Comparison of ENCODE assay signal across 14 cellular contexts in the genomic region with DNA sequence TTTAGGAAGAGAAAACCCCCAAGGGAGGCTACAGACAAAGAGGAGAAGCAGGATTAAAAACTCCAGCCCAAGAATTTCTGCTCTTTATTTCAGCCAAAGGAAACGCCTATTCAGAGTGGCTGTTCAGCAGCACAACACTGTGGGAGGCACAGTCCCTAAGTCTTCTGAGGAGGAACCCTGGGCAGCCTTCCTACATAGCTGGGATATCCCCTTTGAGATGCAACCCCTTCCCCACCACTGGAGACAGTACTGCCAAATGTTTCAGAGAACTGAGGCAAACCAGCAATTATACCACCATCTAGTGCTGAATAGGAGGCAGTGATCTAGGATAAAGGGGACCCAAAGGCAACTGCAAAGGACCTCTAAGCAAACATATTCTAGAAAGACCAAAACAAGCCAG.
DNase-seq lines count a peak whose midpoint lies in the region; ATAC-seq and TF ChIP-seq lines count a peak whose summit lies in the region.
"Had no signal": no experiment of that assay in that cellular context is flagged by ENCODE, and none has a peak within 500 bp of the region (broad histone marks: within the 10 kb centered on the region; RNA-seq: fewer than 3 reads in every experiment).

No MANE protein-coding gene starts in this region.

- peaks cover 93% of the 10 kb centered on the region for H3K36me3 Mint-ChIP-seq in activated T-helper 17 cell treated with anti-CD3 and anti-CD28 coated beads, Interleukin-2, amount 50 U/mL, for 72 hours (ENCODE audit: low read depth)

- H3K9me3 ChIP-seq in gastroesophageal sphincter, result peaks cover 0 to 23% (median 4%) of the 10 kb centered on the region in 3 donors
- H3K9me3 ChIP-seq: SK-N-SH had no signal

- DNase-seq in H7 (peak; percentile 47), iPS-NIHi11 (ENCODE audit: low spot score) (peak; percentile 9), NCI-H1092 (lab: John Stamatoyannopoulos, UW) (no peak), GM20000 (ENCODE audit: low spot score) (no peak), RWPE1 (ENCODE audit: low spot score) (no peak)
- DNase-seq: CD4-positive, CD25-positive, alpha-beta regulatory T cell; DMS79; NCI-H1417; NCI-H187 treated with DMSO at 0.1 percent for 48 hours; NCI-H2107; SIG-M5; SK-N-SH had no signal

- H3K27me3 ChIP-seq in H7 (ENCODE audit: control insufficient read depth, insufficient read depth, low read length) (no peaks in the 10 kb centered on the region), gastroesophageal sphincter (no peaks in the 10 kb centered on the region)

- no peaks in the 10 kb centered on the region for H3K27me3 Mint-ChIP-seq in activated T-helper 17 cell treated with anti-CD3 and anti-CD28 coated beads, Interleukin-2, amount 50 U/mL, for 72 hours
- H3K27me3 Mint-ChIP-seq: CD4-positive, CD25-positive, alpha-beta regulatory T cell had no signal

- H3K36me3 ChIP-seq in H7 (replicated peaks; ENCODE audit: control insufficient read depth, insufficient read depth, low read length), result no peaks in the 10 kb centered on the region
- H3K36me3 ChIP-seq in gastroesophageal sphincter, result peaks cover 2 to 78% of the 10 kb centered on the region in 2 donors

- H3K4me3 ChIP-seq in H7 (ENCODE audit: insufficient read depth, low read depth, low read length) (no peak overlapping the region), gastroesophageal sphincter (no peak overlapping the region)

- peak overlapping the region; percentile 37 for H3K27ac Mint-ChIP-seq in activated T-helper 17 cell treated with anti-CD3 and anti-CD28 coated beads, Interleukin-2, amount 50 U/mL, for 72 hours
- H3K27ac Mint-ChIP-seq: CD4-positive, CD25-positive, alpha-beta regulatory T cell had no signal

- POLR2A ChIA-PET in RWPE1 (lab: Yijun Ruan, JAX; ENCODE audit: low non-redundant PET), result no interaction called here

- TF ChIP-seq EP300 in gastroesophageal sphincter (IDR thresholded peaks at IDR 0.05), result no peak

- TF ChIP-seq POLR2A in gastroesophageal sphincter (IDR thresholded peaks at IDR 0.05), result no peak

- H3K9me3 Mint-ChIP-seq in activated T-helper 17 cell treated with anti-CD3 and anti-CD28 coated beads, Interleukin-2, amount 50 U/mL, for 72 hours, result peaks cover 12% of the 10 kb centered on the region

- no peaks in the 10 kb centered on the region for H3K4me1 ChIP-seq in gastroesophageal sphincter

- H3K27ac ChIP-seq in RWPE1 (no peak overlapping the region), gastroesophageal sphincter (no peak overlapping the region)

- H3K4me3 Mint-ChIP-seq in activated T-helper 17 cell treated with anti-CD3 and anti-CD28 coated beads, Interleukin-2, amount 50 U/mL, for 72 hours, result no peak overlapping the region

- CTCF ChIA-PET in RWPE1 (lab: Yijun Ruan, JAX), result no interaction called here

- 100% methylated on average over 1 of the region's 1 CpG; no CpG with 5 or more reads in 1 of the 2 donors for WGBS in gastroesophageal sphincter (ENCODE audit: low coverage in 1 of 2), 2 donors

- peaks cover 5% of the 10 kb centered on the region for H3K4me1 Mint-ChIP-seq in activated T-helper 17 cell treated with anti-CD3 and anti-CD28 coated beads, Interleukin-2, amount 50 U/mL, for 72 hours

- TF ChIP-seq CTCF in GM20000 (IDR thresholded peaks at IDR 0.05; ENCODE audit: extremely low read depth, missing control alignments) (no peak), RWPE1 (conservative IDR thresholded peaks at IDR 0.05; ENCODE audit: low read depth) (no peak), gastroesophageal sphincter (IDR thresholded peaks at IDR 0.05) (no peak)

- ATAC-seq in activated T-helper 17 cell treated with anti-CD3 and anti-CD28 coated beads, Interleukin-2, amount 50 U/mL, for 72 hours (replicated peaks), result no peak
- no peak for ATAC-seq in gastroesophageal sphincter

Comparison
In these comparisons a context has a peak if more than half of its experiments do, and no peak if none do; other contexts are left out.
1. DNase-seq: peak in H7 (single experiment) and iPS-NIHi11 (single experiment); none in NCI-H1092 (single experiment), GM20000 (single experiment) and RWPE1 (single experiment).